Comparison of ENCODE assay signal across 8 cellular contexts in the genomic region with DNA sequence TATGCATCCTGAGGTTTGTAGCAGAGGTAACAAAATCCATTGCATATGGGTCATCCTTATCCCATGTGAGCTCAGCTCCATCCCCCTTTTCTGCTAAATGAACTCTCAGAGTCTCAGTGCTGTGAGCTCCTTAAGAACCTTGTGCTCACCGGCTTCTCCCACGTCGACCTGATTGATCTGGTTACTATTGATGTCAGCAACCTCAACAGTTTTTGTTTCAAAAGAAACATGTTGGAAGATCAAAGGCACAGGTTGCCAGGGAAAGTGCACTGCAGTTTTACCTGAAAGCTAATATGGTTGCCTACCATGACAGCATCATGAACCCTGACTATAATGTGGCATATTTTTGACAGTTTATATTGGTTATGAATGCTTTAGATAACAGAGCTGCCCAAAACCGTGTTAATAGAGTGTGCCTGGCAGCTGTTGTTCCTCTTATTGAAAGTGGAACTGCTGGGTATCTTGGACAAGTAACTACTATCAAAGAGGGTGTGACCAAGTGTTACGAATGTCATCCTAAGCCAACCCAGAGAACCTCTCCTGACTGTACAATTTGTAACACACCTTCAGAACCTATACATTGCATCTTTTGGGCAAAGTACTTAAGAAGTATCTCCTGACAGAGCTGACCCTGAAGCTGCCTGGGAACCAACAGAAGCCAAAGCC.
DNase-seq lines count a peak whose midpoint lies in the region; ATAC-seq and TF ChIP-seq lines count a peak whose summit lies in the region.

No MANE protein-coding gene starts in this region.

- H3K27ac ChIP-seq in tibial artery (no peak overlapping the region), gastrocnemius medialis (no peak overlapping the region)

- H3K4me3 ChIP-seq in tibial artery (no peak overlapping the region), gastrocnemius medialis (no peak overlapping the region)

- in situ Hi-C loops in gastrocnemius medialis (cut with MboI; ENCODE audit: low sequenced_read_pairs in 4 of 4) = no loop called here

- TF ChIP-seq POLR2A in gastrocnemius medialis (IDR thresholded peaks at IDR 0.05) = no peak

- intact Hi-C loops in tibial artery (cut with DNase I; ENCODE audit: low total_unique reads) (no loop called here), gastrocnemius medialis (cut with DNase I; ENCODE audit: low total_unique reads) (no loop called here)

- no peaks in the 10 kb centered on the region for H3K27me3 ChIP-seq in tibial artery
- no peaks in the 10 kb centered on the region for H3K27me3 ChIP-seq in gastrocnemius medialis

- H3K4me1 ChIP-seq in tibial artery = no peaks in the 10 kb centered on the region
- H3K4me1 ChIP-seq in gastrocnemius medialis = no peaks in the 10 kb centered on the region

- peak; percentile 47 for DNase-seq in activated CD8-positive, alpha-beta memory T cell treated with anti-CD3 and anti-CD28 coated beads, Interleukin-2, amount 50 U/mL, for 1 hour (ENCODE audit: extremely low read depth)
- peak in 3 of 4 experiments; percentile 7 to 33 (median 28) for DNase-seq in stimulated activated CD4-positive, alpha-beta T cell treated with anti-CD3 and anti-CD28 coated beads, Interleukin-1b, Interleukin-23, amount 100 ng/mL, for 24 hours (ENCODE audit: low read depth in 4 of 4, low spot score in 1 of 4)
- DNase-seq in NCI-H2029 (lab: John Stamatoyannopoulos, UW) (no peak), tibial artery (no peak), NCI-H526 treated with DMSO at 0.1 percent for 48 hours (lab: John Stamatoyannopoulos, UW) (no peak), gastrocnemius medialis (no peak)

- TF ChIP-seq CTCF in tibial artery (IDR thresholded peaks at IDR 0.05) = no peak
- no peak for TF ChIP-seq CTCF in gastrocnemius medialis (IDR thresholded peaks at IDR 0.05 in 4 of 5, conservative IDR thresholded peaks at IDR 0.05 in 1 of 5)

- H3K36me3 ChIP-seq in tibial artery (no peaks in the 10 kb centered on the region), gastrocnemius medialis (no peaks in the 10 kb centered on the region)

- H3K9me3 ChIP-seq in tibial artery (peaks cover 0 to 8% (median 0%) of the 10 kb centered on the region in 3 donors), gastrocnemius medialis (peaks cover 0 to 11% (median 0%) of the 10 kb centered on the region in 3 donors)

- ATAC-seq in GM18511 (IDR thresholded peaks at IDR 0.05; ENCODE audit: unreplicated experiment) (peak; percentile 64), HG03354 (IDR thresholded peaks at IDR 0.05; ENCODE audit: poor library complexity, severe bottlenecking, unreplicated experiment) (peak; percentile 47), gastrocnemius medialis (no peak)

Comparison
In these comparisons a context has a peak if more than half of its experiments do, and no peak if none do; other contexts are left out.
1. ATAC-seq: peak in GM18511 (single experiment) and HG03354 (single experiment); none in gastrocnemius medialis (0 of 2).
2. DNase-seq: peak in activated CD8-positive, alpha-beta memory T cell treated with anti-CD3 and anti-CD28 coated beads, Interleukin-2, amount 50 U/mL, for 1 hour (single experiment) and stimulated activated CD4-positive, alpha-beta T cell treated with anti-CD3 and anti-CD28 coated beads, Interleukin-1b, Interleukin-23, amount 100 ng/mL, for 24 hours (3 of 4); none in NCI-H2029 (single experiment), tibial artery (0 of 2), NCI-H526 treated with DMSO at 0.1 percent for 48 hours (single experiment) and gastrocnemius medialis (0 of 2).